Comparison of ENCODE assay signal across 8 cellular contexts in genomic region chr13:46552302-46552680, GRCh38. TPM values are rescaled to one million over a fixed set of nuclear protein-coding genes. Genes with fewer than 3 reads are reported as not detected.
A peak's percentile ranks its signal among the peaks of the same experiment; 100 is the strongest.
DNase-seq lines count a peak whose midpoint lies in the region; ATAC-seq and TF ChIP-seq lines count a peak whose summit lies in the region.

No MANE protein-coding gene starts in this region.

- intact Hi-C loops in activated CD4-positive, alpha-beta T cell treated with anti-CD3 and anti-CD28 coated beads for 36 hours (cut with DNase I, micrococcal nuclease) = loop anchor here (2.0 to 5.0 kb wide), 5 partner anchors 49 to 499 kb away; partner anchors contain the start of gene ZC3H13 (in 1 of the 2)

- H3K36me3 ChIP-seq in kidney epithelial cell (ENCODE audit: control insufficient read depth, insufficient read depth, low read length) = no peaks in the 10 kb centered on the region

- H3K9me3 Mint-ChIP-seq in activated CD4-positive, alpha-beta T cell treated with anti-CD3 and anti-CD28 coated beads for 36 hours (ENCODE audit: low read depth) = no peaks in the 10 kb centered on the region
- H3K9me3 Mint-ChIP-seq in activated naive CD8-positive, alpha-beta T cell treated with anti-CD3 and anti-CD28 coated beads for 36 hours = no peaks in the 10 kb centered on the region

- peak overlapping the region; percentile 63 for H3K27ac ChIP-seq in substantia nigra (ENCODE audit: low read depth, low read length, poor library complexity, severe bottlenecking)

- H3K27ac Mint-ChIP-seq in activated CD4-positive, alpha-beta T cell treated with anti-CD3 and anti-CD28 coated beads for 36 hours = peak overlapping the region; percentile 83
- H3K27ac Mint-ChIP-seq in activated naive CD8-positive, alpha-beta T cell treated with anti-CD3 and anti-CD28 coated beads for 36 hours = peak overlapping the region; percentile 86

- peaks cover 41% of the 10 kb centered on the region for H3K4me1 Mint-ChIP-seq in activated CD4-positive, alpha-beta T cell treated with anti-CD3 and anti-CD28 coated beads for 36 hours
- peaks cover 33% of the 10 kb centered on the region for H3K4me1 Mint-ChIP-seq in activated naive CD8-positive, alpha-beta T cell treated with anti-CD3 and anti-CD28 coated beads for 36 hours

- CTCF ChIA-PET in activated CD4-positive, alpha-beta T cell treated with anti-CD3 and anti-CD28 coated beads for 36 hours (lab: Charles Lee) = interaction anchor here (0.6 to 2.1 kb wide), 45 partner anchors 9 to 341 kb away, joined by 3 to 28 read pairs (median 4); no protein-coding TSS in a partner anchor

- no peaks in the 10 kb centered on the region for H3K27me3 ChIP-seq in kidney epithelial cell (ENCODE audit: control insufficient read depth, insufficient read depth, low read length)

- DNase-seq in activated CD4-positive, alpha-beta T cell treated with anti-CD3 and anti-CD28 coated beads for 36 hours = peak; percentile 13
- no peak for DNase-seq in activated CD4-positive, alpha-beta T cell treated with anti-CD3 and anti-CD28 coated beads, Interleukin-2, amount 50 U/mL, for 1 hour
- no peak for DNase-seq in activated naive CD8-positive, alpha-beta T cell treated with anti-CD3 and anti-CD28 coated beads for 36 hours
- DNase-seq in kidney epithelial cell (ENCODE audit: low read depth) (no peak), substantia nigra (lab: John Stamatoyannopoulos, UW) (peak in 3 of 49 donors; percentile 14 to 24 (median 16)), NCI-H1930 (lab: John Stamatoyannopoulos, UW) (no peak), hepatic stellate cell (ENCODE audit: low spot score) (no peak)

- no peak for TF ChIP-seq CTCF in kidney epithelial cell (IDR thresholded peaks at IDR 0.05; ENCODE audit: insufficient read depth, low read length, poor library complexity, severe bottlenecking)

- H3K4me3 Mint-ChIP-seq in activated CD4-positive, alpha-beta T cell treated with anti-CD3 and anti-CD28 coated beads for 36 hours = peak overlapping the region; percentile 91
- H3K4me3 Mint-ChIP-seq in activated naive CD8-positive, alpha-beta T cell treated with anti-CD3 and anti-CD28 coated beads for 36 hours = peak overlapping the region; percentile 93

- POLR2A ChIA-PET in activated CD4-positive, alpha-beta T cell treated with anti-CD3 and anti-CD28 coated beads for 36 hours (lab: Charles Lee) = interaction anchor here (0.6 to 1.3 kb wide), 2 partner anchors 26 to 1532 kb away, joined by 3 to 6 read pairs; no protein-coding TSS in a partner anchor

- peak overlapping the region; percentile 94 for H3K4me3 ChIP-seq in kidney epithelial cell (ENCODE audit: low read depth, low read length)

- H3K27me3 Mint-ChIP-seq in activated CD4-positive, alpha-beta T cell treated with anti-CD3 and anti-CD28 coated beads for 36 hours = no peaks in the 10 kb centered on the region
- H3K27me3 Mint-ChIP-seq in activated naive CD8-positive, alpha-beta T cell treated with anti-CD3 and anti-CD28 coated beads for 36 hours = peaks cover 6% of the 10 kb centered on the region

- ATAC-seq in activated CD4-positive, alpha-beta T cell treated with anti-CD3 and anti-CD28 coated beads for 36 hours = no peak
- no peak for ATAC-seq in GM21390 (IDR thresholded peaks at IDR 0.05; ENCODE audit: unreplicated experiment)

- H3K36me3 Mint-ChIP-seq in activated CD4-positive, alpha-beta T cell treated with anti-CD3 and anti-CD28 coated beads for 36 hours (ENCODE audit: low read depth) = no peaks in the 10 kb centered on the region
- peaks cover 8% of the 10 kb centered on the region for H3K36me3 Mint-ChIP-seq in activated naive CD8-positive, alpha-beta T cell treated with anti-CD3 and anti-CD28 coated beads for 36 hours

RNA-seq across cellular contexts. Expression of gene LRCH1, which starts 0.7 kb away (rescaled TPM):
- 10 to 100 TPM; 14.8 to 16.4 TPM for total RNA-seq in activated CD4-positive, alpha-beta T cell treated with anti-CD3 and anti-CD28 coated beads for 36 hours
- total RNA-seq in activated naive CD8-positive, alpha-beta T cell treated with anti-CD3 and anti-CD28 coated beads for 36 hours = 10 to 100 TPM; 16.9 to 18.1 TPM
- total RNA-seq in kidney epithelial cell = 14.0 TPM in 2 replicates
